ENCODE assay signal across 18 cellular contexts in genomic region chr9:98500337-98500919, GRCh38.
DNase-seq lines count a peak whose midpoint lies in the region; ATAC-seq, FAIRE-seq and TF ChIP-seq lines count a peak whose summit lies in the region.
"Had no signal": no experiment of that assay in that cellular context is flagged by ENCODE, and none has a peak within 500 bp of the region (broad histone marks: within the 10 kb centered on the region; RNA-seq: fewer than 3 reads in every experiment).

No MANE protein-coding gene starts in this region.

- WGBS in H9 (ENCODE audit: extremely low coverage, insufficient read length, low lambda C conversion rate) = no CpG with 5 or more reads among the region's 7 CpGs
- 90 to 92% methylated on average over 5 to 7 of the region's 7 CpGs for WGBS in endodermal cell (ENCODE audit: insufficient coverage in 1 of 2, insufficient read length in 1 of 2), 2 experiments

- no peak overlapping the region for H2BK15ac ChIP-seq in H9 (ENCODE audit: low read depth, low read length)

- H3K9me3 ChIP-seq in H9 (ENCODE audit: control insufficient read depth, low read depth, low read length) (no peaks in the 10 kb centered on the region), astrocyte (ENCODE audit: insufficient read depth, low read depth, low read length) (no peaks in the 10 kb centered on the region), endodermal cell (ENCODE audit: control insufficient read depth, low read length) (no peaks in the 10 kb centered on the region)
- H3K9me3 ChIP-seq: BLaER1 treated with 17β-estradiol and CSF1 and Interleukin-3, amounts not matched to agents 10 nM and 100 nM; HAP-1 had no signal

- ATAC-seq in GM19328 (IDR thresholded peaks at IDR 0.05; ENCODE audit: unreplicated experiment) = no peak
- no peak for ATAC-seq in HG03439 (IDR thresholded peaks at IDR 0.05; ENCODE audit: unreplicated experiment)
- ATAC-seq in HG03354 (IDR thresholded peaks at IDR 0.05; ENCODE audit: poor library complexity, severe bottlenecking, unreplicated experiment) = no peak
- ATAC-seq: GM23338 had no signal

- H3K4me2 ChIP-seq in H9 (ENCODE audit: insufficient read depth, insufficient read length, low read length) (no peak overlapping the region), astrocyte (ENCODE audit: low read length) (no peak overlapping the region)
- H3K4me2 ChIP-seq: BLaER1 treated with 17β-estradiol and CSF1 and Interleukin-3, amounts not matched to agents 10 nM and 100 nM; GM23338 had no signal

- H2BK20ac ChIP-seq in H9 (ENCODE audit: low read depth, low read length, poor library complexity, severe bottlenecking) = no peak overlapping the region

- H3K79me1 ChIP-seq in H9 (ENCODE audit: insufficient read depth, low read depth, low read length, poor library complexity, severe bottlenecking) = no peaks in the 10 kb centered on the region

- H3K27ac Mint-ChIP-seq in H9 = no peak overlapping the region
- H3K27ac Mint-ChIP-seq in astrocyte (ENCODE audit: unreplicated experiment) = no peak overlapping the region
- no peak overlapping the region for H3K27ac Mint-ChIP-seq in endodermal cell
- no peak overlapping the region for H3K27ac Mint-ChIP-seq in osteocyte (ENCODE audit: unreplicated experiment)
- H3K27ac Mint-ChIP-seq: CD4-positive, CD25-positive, alpha-beta regulatory T cell; GM23338; HFFc6 had no signal

- H3K4me1 ChIP-seq in H9 (ENCODE audit: insufficient read depth, low read length) (peaks cover 19% of the 10 kb centered on the region), astrocyte (ENCODE audit: insufficient read depth, low read length) (peaks cover 10% of the 10 kb centered on the region), endodermal cell (ENCODE audit: control insufficient read depth, insufficient read depth, low read length) (no peaks in the 10 kb centered on the region)
- H3K4me1 ChIP-seq: HAP-1 had no signal

- H3K27me3 Mint-ChIP-seq in H9 (ENCODE audit: low read depth) = peaks cover 17% of the 10 kb centered on the region
- peaks cover 8% of the 10 kb centered on the region for H3K27me3 Mint-ChIP-seq in astrocyte (ENCODE audit: low read depth, unreplicated experiment)
- H3K27me3 Mint-ChIP-seq in endodermal cell (ENCODE audit: insufficient read depth) = peaks cover 2% of the 10 kb centered on the region
- H3K27me3 Mint-ChIP-seq in osteocyte (ENCODE audit: unreplicated experiment) = peaks cover 2% of the 10 kb centered on the region

- H3K9me3 Mint-ChIP-seq in H9 (no peaks in the 10 kb centered on the region), astrocyte (ENCODE audit: unreplicated experiment) (no peaks in the 10 kb centered on the region), endodermal cell (no peaks in the 10 kb centered on the region), osteocyte (ENCODE audit: unreplicated experiment) (no peaks in the 10 kb centered on the region)
- H3K9me3 Mint-ChIP-seq: HFFc6 had no signal

- H3K14ac ChIP-seq in H9 (ENCODE audit: insufficient read depth, low read length) = no peak overlapping the region

- H4K91ac ChIP-seq in H9 (ENCODE audit: insufficient read length, low read depth, low read length) = no peak overlapping the region

- H3K36me3 ChIP-seq in astrocyte (ENCODE audit: insufficient read depth, low read length) = no peaks in the 10 kb centered on the region
- H3K36me3 ChIP-seq in endodermal cell (ENCODE audit: control insufficient read depth, insufficient read depth, low read length) = no peaks in the 10 kb centered on the region
- H3K36me3 ChIP-seq: BLaER1 treated with 17β-estradiol and CSF1 and Interleukin-3, amounts not matched to agents 10 nM and 100 nM; HAP-1 had no signal

- H4K8ac ChIP-seq in H9 (replicated peaks; ENCODE audit: insufficient read length, low read depth, low read length) = no peak overlapping the region

- no peak overlapping the region for H3K4me3 Mint-ChIP-seq in H9
- H3K4me3 Mint-ChIP-seq in astrocyte (ENCODE audit: unreplicated experiment) = peak overlapping the region; percentile 55
- H3K4me3 Mint-ChIP-seq in endodermal cell = no peak overlapping the region
- H3K4me3 Mint-ChIP-seq in osteocyte (ENCODE audit: unreplicated experiment) = no peak overlapping the region
- H3K4me3 Mint-ChIP-seq: CD4-positive, CD25-positive, alpha-beta regulatory T cell; GM23338; HFFc6 had no signal

- H3K4me1 Mint-ChIP-seq in H9 (peaks cover 41 to 42% of the 10 kb centered on the region in 2 experiments), astrocyte (ENCODE audit: low read depth, unreplicated experiment) (peaks cover 20% of the 10 kb centered on the region), endodermal cell (peaks cover 39% of the 10 kb centered on the region), osteocyte (ENCODE audit: unreplicated experiment) (peaks cover 7% of the 10 kb centered on the region)
- H3K4me1 Mint-ChIP-seq: CD4-positive, CD25-positive, alpha-beta regulatory T cell had no signal

- H3K4me3 ChIP-seq in astrocyte (ENCODE audit: insufficient read depth, low read depth, low read length) (no peak overlapping the region), endodermal cell (ENCODE audit: low read length) (no peak overlapping the region)
- H3K4me3 ChIP-seq: BLaER1 treated with 17β-estradiol and CSF1 and Interleukin-3, amounts not matched to agents 10 nM and 100 nM; GM23338; HAP-1 had no signal

- H3K27ac ChIP-seq in H9 (ENCODE audit: insufficient read length, low read depth, low read length) = no peak overlapping the region
- no peak overlapping the region for H3K27ac ChIP-seq in astrocyte (ENCODE audit: low read depth, low read length)
- no peak overlapping the region for H3K27ac ChIP-seq in endodermal cell (ENCODE audit: low read depth, low read length)
- H3K27ac ChIP-seq: BLaER1 treated with 17β-estradiol and CSF1 and Interleukin-3, amounts not matched to agents 10 nM and 100 nM; HL-60 had no signal

- no peak overlapping the region for H3T11ph ChIP-seq in H9 (ENCODE audit: low read length)

- H3K36me3 Mint-ChIP-seq in H9 (ENCODE audit: insufficient read depth in 1 of 3, low read depth in 3 of 3) (no peaks in the 10 kb centered on the region; a peak in 1 of 7 replicates), astrocyte (ENCODE audit: low read depth, unreplicated experiment) (no peaks in the 10 kb centered on the region), endodermal cell (ENCODE audit: low read depth) (no peaks in the 10 kb centered on the region), osteocyte (ENCODE audit: unreplicated experiment) (no peaks in the 10 kb centered on the region)
- H3K36me3 Mint-ChIP-seq: CD4-positive, CD25-positive, alpha-beta regulatory T cell had no signal

- H3K9ac ChIP-seq in H9 (ENCODE audit: extremely low read depth, insufficient read length, low read length) (no peak overlapping the region), astrocyte (ENCODE audit: low read length) (no peak overlapping the region), endodermal cell (ENCODE audit: extremely low read depth, low read length, poor library complexity, severe bottlenecking) (no peak overlapping the region)
- H3K9ac ChIP-seq: BLaER1 treated with 17β-estradiol and CSF1 and Interleukin-3, amounts not matched to agents 10 nM and 100 nM had no signal

- H3K27me3 ChIP-seq in H9 (ENCODE audit: insufficient read depth, low read length) (no peaks in the 10 kb centered on the region; the same call in 1 of the 2 replicates), astrocyte (ENCODE audit: insufficient read depth, low read length) (no peaks in the 10 kb centered on the region), endodermal cell (ENCODE audit: control insufficient read depth, insufficient read depth, low read length, poor library complexity, severe bottlenecking) (no peaks in the 10 kb centered on the region)
- H3K27me3 ChIP-seq: BLaER1 treated with 17β-estradiol and CSF1 and Interleukin-3, amounts not matched to agents 10 nM and 100 nM had no signal

- no peak overlapping the region for H2AK5ac ChIP-seq in H9 (ENCODE audit: insufficient read length, low read length)

- no peak overlapping the region for H2BK120ac ChIP-seq in H9 (ENCODE audit: low read depth, low read length, poor library complexity, severe bottlenecking)

- H3K18ac ChIP-seq in H9 (ENCODE audit: insufficient read length, low read depth, low read length) = no peak overlapping the region

- DNase-seq in H9 = peak; percentile 22
- no peak for DNase-seq in astrocyte (ENCODE audit: low read depth)
- peak; percentile 38 for DNase-seq in endodermal cell
- peak; percentile 68 for DNase-seq in osteocyte (ENCODE audit: extremely low spot score, unreplicated experiment)
- no peak for DNase-seq in NCI-H146 treated with DMSO at 0.1 percent for 48 hours (lab: John Stamatoyannopoulos, UW; ENCODE audit: unreplicated experiment)
- DNase-seq: ACHN; CD4-positive, CD25-positive, alpha-beta regulatory T cell; DMS53; GF-D8; HFFc6 had no signal

- H3K23ac ChIP-seq in H9 (ENCODE audit: insufficient read length, low read depth, low read length) = no peak overlapping the region

- no peak overlapping the region for H4K5ac ChIP-seq in H9 (ENCODE audit: insufficient read length, low read depth, low read length)

- no peaks in the 10 kb centered on the region for H3K79me2 ChIP-seq in H9 (ENCODE audit: insufficient read depth, low read length)
- no peaks in the 10 kb centered on the region for H3K79me2 ChIP-seq in astrocyte (ENCODE audit: insufficient read depth, low read length)

- no peak overlapping the region for H2AFZ ChIP-seq in H9 (ENCODE audit: low read length)
- no peak overlapping the region for H2AFZ ChIP-seq in astrocyte (ENCODE audit: low read depth, low read length)
- H2AFZ ChIP-seq: GM23338 had no signal

- peaks cover under 1% of the 10 kb centered on the region for H4K20me1 ChIP-seq in H9 (ENCODE audit: control insufficient read depth, insufficient read depth, insufficient read length)
- no peaks in the 10 kb centered on the region for H4K20me1 ChIP-seq in astrocyte (ENCODE audit: insufficient read depth, low read length)
- H4K20me1 ChIP-seq: BLaER1 treated with 17β-estradiol and CSF1 and Interleukin-3, amounts not matched to agents 10 nM and 100 nM had no signal

- no peak overlapping the region for H3K4ac ChIP-seq in H9 (ENCODE audit: low read depth, low read length)

- no peaks in the 10 kb centered on the region for H3K23me2 ChIP-seq in H9 (ENCODE audit: insufficient read length, low read depth, low read length, poor library complexity, severe bottlenecking)

- no peak overlapping the region for H2BK12ac ChIP-seq in H9 (ENCODE audit: insufficient read length, low read depth, low read length)

- no peak overlapping the region for H3K56ac ChIP-seq in H9 (ENCODE audit: insufficient read length, low read depth, low read length)

- no peak overlapping the region for H2BK5ac ChIP-seq in H9 (ENCODE audit: insufficient read length, low read length)

- TF ChIP-seq CTCF in H9 (conservative IDR thresholded peaks at IDR 0.05) (no peak), astrocyte (IDR thresholded peaks at IDR 0.05; ENCODE audit: insufficient read depth, low read depth, low read length) (no peak), endodermal cell (conservative IDR thresholded peaks at IDR 0.05) (no peak), osteocyte (IDR thresholded peaks at IDR 0.05) (no peak)

- no peak for FAIRE-seq in astrocyte (lab: Jason Lieb, UNC)
- FAIRE-seq: GM18507 had no signal

Comparison
In these comparisons a context has a peak if more than half of its experiments do, and no peak if none do; other contexts are left out.
1. DNase-seq: peak in H9 (single experiment), endodermal cell (single experiment) and osteocyte (single experiment); none in astrocyte (single experiment) and NCI-H146 treated with DMSO at 0.1 percent for 48 hours (single experiment).